ENCODE assay signal across 8 cellular contexts in genomic region chr3:51501833-51502561, GRCh38.
DNase-seq lines count a peak whose midpoint lies in the region; ATAC-seq and TF ChIP-seq lines count a peak whose summit lies in the region.

No MANE protein-coding gene starts in this region.

- peak; percentile 24 for ATAC-seq in GM18867 (IDR thresholded peaks at IDR 0.05; ENCODE audit: unreplicated experiment)
- ATAC-seq in GM19397 (IDR thresholded peaks at IDR 0.05; ENCODE audit: unreplicated experiment), result no peak

- no peaks in the 10 kb centered on the region for H3K27me3 ChIP-seq in WERI-Rb-1 (ENCODE audit: insufficient read depth, low read depth, severe bottlenecking)

- no peak overlapping the region for H3K27ac ChIP-seq in WERI-Rb-1

- in situ Hi-C loops in ACHN (cut with HindIII; ENCODE audit: low pct_ligation_motif_present, low pct_unique_long_range_greater_than_20kb, low sequenced_read_pairs), result no loop called here

- DNase-seq in ACHN (peak; percentile 72), NCI-H187 (lab: John Stamatoyannopoulos, UW) (peak; percentile 25 to 26), WERI-Rb-1 (peak; percentile 81), brain pericyte (ENCODE audit: low read depth, low spot score) (peak; percentile 25), inferior parietal cortex (ENCODE audit: extremely low spot score) (peak; percentile 89)
- DNase-seq in stimulated activated CD4-positive, alpha-beta T cell treated with anti-CD3 and anti-CD28 coated beads, Interleukin-15, amount 100 ng/mL, for 1 hour (ENCODE audit: low read depth in 1 of 2, low spot score in 1 of 2), result peak; percentile 57 to 68

- H3K9me3 ChIP-seq in WERI-Rb-1 (ENCODE audit: severe bottlenecking), result no peaks in the 10 kb centered on the region

- TF ChIP-seq CTCF in WERI-Rb-1 (IDR thresholded peaks at IDR 0.05; ENCODE audit: low read depth, low read length), result peak; percentile 95

- H3K36me3 ChIP-seq in WERI-Rb-1, result peaks cover under 1% of the 10 kb centered on the region; the same call in 1 of the 2 replicates

- H3K4me3 ChIP-seq in WERI-Rb-1 (ENCODE audit: low read depth, low read length), result no peak overlapping the region

Comparison
In these comparisons a context has a peak if more than half of its experiments do, and no peak if none do; other contexts are left out.
1. DNase-seq: peak in every context shown above with its lines; median percentile 89 in inferior parietal cortex; 81 in WERI-Rb-1; 72 in ACHN; 62 in stimulated activated CD4-positive, alpha-beta T cell treated with anti-CD3 and anti-CD28 coated beads, Interleukin-15, amount 100 ng/mL, for 1 hour; 26 in NCI-H187; 25 in brain pericyte.